Comparison of ENCODE assay signal across 1 cellular context in the genomic region with DNA sequence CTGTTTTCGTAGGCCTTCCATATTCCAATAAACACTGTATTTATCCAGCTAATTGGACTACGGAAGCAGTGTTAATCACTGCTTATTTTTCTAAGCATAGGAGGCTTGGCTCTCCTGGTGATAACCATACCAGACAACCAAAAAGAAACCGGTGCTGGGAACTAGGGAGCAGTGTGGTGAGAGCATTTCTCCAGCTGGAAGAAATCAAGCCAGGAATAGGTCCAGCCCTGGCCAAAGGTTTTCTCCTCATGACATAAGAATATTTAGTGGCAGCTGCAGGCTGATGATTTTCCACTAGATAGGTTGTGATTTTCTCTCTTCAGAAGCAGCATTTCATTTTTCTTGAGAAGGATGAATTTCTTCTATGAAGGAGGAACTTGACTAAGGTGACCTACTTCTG.
TF ChIP-seq lines count a peak whose summit lies in the region.

No MANE protein-coding gene starts in this region.

TF ChIP-seq in WTC11, 78 proteins besides CTCF, POLR2A, EP300 and RAD21 (continued from another document):
- TF ChIP-seq, protein P1, sequence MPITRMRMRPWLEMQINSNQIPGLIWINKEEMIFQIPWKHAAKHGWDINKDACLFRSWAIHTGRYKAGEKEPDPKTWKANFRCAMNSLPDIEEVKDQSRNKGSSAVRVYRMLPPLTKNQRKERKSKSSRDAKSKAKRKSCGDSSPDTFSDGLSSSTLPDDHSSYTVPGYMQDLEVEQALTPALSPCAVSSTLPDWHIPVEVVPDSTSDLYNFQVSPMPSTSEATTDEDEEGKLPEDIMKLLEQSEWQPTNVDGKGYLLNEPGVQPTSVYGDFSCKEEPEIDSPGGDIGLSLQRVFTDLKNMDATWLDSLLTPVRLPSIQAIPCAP (CRISPR knock-in tag; IDR thresholded peaks at IDR 0.05): no peak
- TF ChIP-seq GTF2I (CRISPR knock-in tag; conservative IDR thresholded peaks at IDR 0.05) (no peak), NR2C2 (CRISPR knock-in tag; IDR thresholded peaks at IDR 0.05) (no peak), CBFB (CRISPR knock-in tag; IDR thresholded peaks at IDR 0.05; ENCODE audit: low read depth) (no peak)
- TF ChIP-seq, protein P2, sequence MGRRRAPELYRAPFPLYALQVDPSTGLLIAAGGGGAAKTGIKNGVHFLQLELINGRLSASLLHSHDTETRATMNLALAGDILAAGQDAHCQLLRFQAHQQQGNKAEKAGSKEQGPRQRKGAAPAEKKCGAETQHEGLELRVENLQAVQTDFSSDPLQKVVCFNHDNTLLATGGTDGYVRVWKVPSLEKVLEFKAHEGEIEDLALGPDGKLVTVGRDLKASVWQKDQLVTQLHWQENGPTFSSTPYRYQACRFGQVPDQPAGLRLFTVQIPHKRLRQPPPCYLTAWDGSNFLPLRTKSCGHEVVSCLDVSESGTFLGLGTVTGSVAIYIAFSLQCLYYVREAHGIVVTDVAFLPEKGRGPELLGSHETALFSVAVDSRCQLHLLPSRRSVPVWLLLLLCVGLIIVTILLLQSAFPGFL (CRISPR knock-in tag; IDR thresholded peaks at IDR 0.05; ENCODE audit: borderline replicate concordance): no peak
